ENCODE assay signal across 33 cellular contexts in genomic region chrX:45129055-45129454, GRCh38.
"Had no signal": no experiment of that assay in that cellular context is flagged by ENCODE, and none has a peak within 500 bp of the region (broad histone marks: within the 10 kb centered on the region; RNA-seq: fewer than 3 reads in every experiment).

No MANE protein-coding gene starts in this region.

- H3K4me1 ChIP-seq: ascending aorta, body of pancreas, breast epithelium had no signal

- DNase-seq: activated CD4-positive, alpha-beta memory T cell treated with anti-CD3 and anti-CD28 coated beads, Interleukin-2, amount 10 ng/mL, durations not matched to agents 7 days and 5 days; activated CD4-positive, alpha-beta T cell treated with anti-CD3 and anti-CD28 coated beads for 1 hour; activated CD4-positive, alpha-beta T cell treated with anti-CD3 and anti-CD28 coated beads for 36 hours; activated CD4-positive, alpha-beta T cell treated with anti-CD3 and anti-CD28 coated beads for 48 hours; activated CD4-positive, alpha-beta T cell treated with anti-CD3 and anti-CD28 coated beads, Interleukin-2, amount 10 ng/mL, durations not matched to agents 7 days and 5 days; activated CD4-positive, alpha-beta T cell treated with anti-CD3 and anti-CD28 coated beads, Interleukin-2, amount 50 U/mL, for 48 hours; activated CD4-positive, CD25-positive, alpha-beta regulatory T cell; activated CD8-positive, alpha-beta memory T cell treated with anti-CD3 and anti-CD28 coated beads for 24 hours; activated CD8-positive, alpha-beta memory T cell treated with anti-CD3 and anti-CD28 coated beads, Interleukin-2, amount 10 ng/mL, durations not matched to agents 7 days and 5 days; activated CD8-positive, alpha-beta memory T cell treated with anti-CD3 and anti-CD28 coated beads, Interleukin-2, amount 50 U/mL, for 48 hours; activated CD8-positive, alpha-beta T cell treated with anti-CD3 and anti-CD28 coated beads, Interleukin-2, amount 10 ng/mL, durations not matched to agents 7 days and 5 days; activated effector memory CD4-positive, alpha-beta T cell treated with Interleukin-2 at 50 U/mL for 16 hours; activated gamma-delta T cell; activated naive CD4-positive, alpha-beta T cell treated with anti-CD3 and anti-CD28 coated beads, Interleukin-2, amount 10 ng/mL, durations not matched to agents 7 days and 5 days; activated naive CD4-positive, alpha-beta T cell treated with Interleukin-2 at 50 U/mL for 16 hours; activated naive CD8-positive, alpha-beta T cell treated with anti-CD3 and anti-CD28 coated beads, Interleukin-2, amount 10 ng/mL, durations not matched to agents 7 days and 5 days; activated naive CD8-positive, alpha-beta T cell treated with anti-CD3 and anti-CD28 coated beads, Interleukin-2, amount 50 U/mL, for 24 hours; activated T-cell treated with anti-CD3 and anti-CD28 coated beads, Interleukin-2, amount 50 U/mL, for 24 hours; activated T-cell treated with anti-CD3 and anti-CD28 coated beads, Interleukin-2, amount 50 U/mL, for 48 hours; amygdala; anterior cingulate cortex; body of pancreas; brain microvascular endothelial cell; central memory CD4-positive, alpha-beta T cell; T-helper 1 cell; T-helper 2 cell; T-helper 9 cell; WERI-Rb-1 had no signal

- H3K9me3 ChIP-seq: body of pancreas had no signal

- ATAC-seq: activated CD4-positive, alpha-beta T cell treated with anti-CD3 and anti-CD28 coated beads for 36 hours; activated CD4-positive, CD25-positive, alpha-beta regulatory T cell treated with anti-CD3 and anti-CD28 coated beads, Interleukin-2, amount 50 U/mL, for 24 hours; activated CD8-positive, alpha-beta memory T cell treated with anti-CD3 and anti-CD28 coated beads, Interleukin-2, amount 10 ng/mL, durations not matched to agents 7 days and 5 days; activated CD8-positive, alpha-beta T cell treated with anti-CD3 and anti-CD28 coated beads, Interleukin-2, amount 10 ng/mL, durations not matched to agents 7 days and 5 days; activated naive CD8-positive, alpha-beta T cell treated with anti-CD3 and anti-CD28 coated beads, Interleukin-2, amount 50 U/mL, for 24 hours; body of pancreas; WTC11 had no signal

- H3K4me3 ChIP-seq: ascending aorta, body of pancreas, breast epithelium had no signal

- H3K27ac ChIP-seq: ascending aorta, body of pancreas, brain microvascular endothelial cell, breast epithelium, WERI-Rb-1 had no signal

- FAIRE-seq: TTC549 had no signal

- H3K27me3 ChIP-seq: ascending aorta, body of pancreas, brain microvascular endothelial cell had no signal

- H3K36me3 ChIP-seq: ascending aorta, brain microvascular endothelial cell, breast epithelium, WERI-Rb-1 had no signal
